ENCODE assay signal across 19 cellular contexts in the genomic region with DNA sequence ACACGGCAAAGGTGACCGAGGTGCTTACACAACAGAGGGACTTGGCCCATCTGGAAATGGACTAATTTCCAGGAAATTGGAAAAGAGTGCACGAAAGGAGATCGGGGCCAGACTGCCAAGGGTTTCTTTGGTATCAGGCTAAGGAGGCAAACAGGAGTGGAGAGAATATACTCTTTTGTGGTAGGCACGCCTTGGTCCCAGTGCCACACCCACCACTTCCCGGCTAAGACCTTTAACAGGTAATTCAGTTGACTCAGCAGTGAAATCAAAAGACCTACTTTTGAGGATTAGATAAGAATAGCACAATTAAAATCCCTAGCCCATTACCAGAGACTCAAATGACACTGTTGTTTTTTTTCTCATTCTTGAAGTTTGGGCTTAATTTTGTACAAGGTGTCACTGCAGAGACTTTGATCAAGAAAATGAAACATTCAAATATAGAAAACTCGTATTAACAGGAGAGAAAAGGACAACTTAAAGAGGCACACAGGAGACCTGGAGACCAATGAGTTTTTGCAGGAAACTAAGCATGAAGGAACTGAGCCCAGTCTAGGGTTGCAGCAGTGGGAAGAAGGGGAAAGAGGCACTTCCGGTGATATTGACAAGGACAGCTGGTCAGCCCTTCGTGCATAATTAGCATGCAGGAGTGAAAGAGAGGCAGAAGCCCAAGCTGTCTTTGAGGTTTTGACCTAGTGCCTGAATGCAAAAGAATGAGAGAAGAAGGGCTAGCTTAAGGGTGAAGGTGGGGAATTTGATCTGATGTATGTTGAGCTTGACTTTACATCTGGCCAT.
"Had no signal": no experiment of that assay in that cellular context is flagged by ENCODE, and none has a peak within 500 bp of the region (broad histone marks: within the 10 kb centered on the region; RNA-seq: fewer than 3 reads in every experiment).

No MANE protein-coding gene starts in this region.

- H3K36me3 ChIP-seq: brain microvascular endothelial cell, tibial artery, uterus had no signal

- H3K9me3 ChIP-seq: tibial artery, uterus had no signal

- DNase-seq: activated B cell treated with CpG ODN at 0.5 μM for 24 hours; activated CD4-positive, alpha-beta memory T cell treated with anti-CD3 and anti-CD28 coated beads, Interleukin-2, amount 10 ng/mL, durations not matched to agents 7 days and 5 days; activated CD4-positive, alpha-beta T cell treated with anti-CD3 and anti-CD28 coated beads for 4 hours; activated naive CD4-positive, alpha-beta T cell treated with anti-CD3 and anti-CD28 coated beads, Interleukin-2, amount 50 U/mL, for 16 hours; activated T-cell treated with anti-CD3 and anti-CD28 coated beads, Interleukin-2, amount 50 U/mL, for 4 hours; aorta; brain microvascular endothelial cell; central memory CD4-positive, alpha-beta T cell; foreskin keratinocyte; hypothalamus; islet precursor cell; stimulated activated CD4-positive, alpha-beta T cell treated with anti-CD3 and anti-CD28 coated beads, Interleukin-2, amount 100 ng/mL, for 24 hours; stimulated activated naive CD4-positive, alpha-beta T cell treated with Interleukin-2 at 50 U/mL for 16 hours; substantia nigra; T-helper 1 cell; T-helper 9 cell; tibial artery; uterus had no signal

- H3K27ac ChIP-seq: brain microvascular endothelial cell, foreskin keratinocyte, tibial artery, uterus had no signal

- H3K4me1 ChIP-seq: foreskin keratinocyte, tibial artery, uterus had no signal

- H3K4me3 ChIP-seq: tibial artery, uterus had no signal

- H3K27me3 ChIP-seq: brain microvascular endothelial cell, foreskin keratinocyte, tibial artery, uterus had no signal

- ATAC-seq: activated T-cell treated with anti-CD3 and anti-CD28 coated beads, Interleukin-2, amount 50 U/mL, for 4 hours; foreskin keratinocyte; left lobe of liver had no signal
